ENCODE assay signal across 8 cellular contexts in genomic region chrX:119399772-119400101, GRCh38. TPM values are rescaled to one million over a fixed set of nuclear protein-coding genes. Genes with fewer than 3 reads are reported as not detected.
DNase-seq lines count a peak whose midpoint lies in the region; ATAC-seq, FAIRE-seq and TF ChIP-seq lines count a peak whose summit lies in the region.

No MANE protein-coding gene starts in this region.

- CTCF ChIA-PET in Calu3 (lab: Charles Lee): interaction anchor here (0.6 to 0.8 kb wide), 4 partner anchors 11 to 385 kb away, joined by 3 to 5 read pairs (median 4); no protein-coding TSS in a partner anchor
- CTCF ChIA-PET in GM10248 (lab: Yijun Ruan, JAX): interaction anchor here (1.4 kb wide), 1 partner anchor 70 kb away, joined by 3 read pairs; no protein-coding TSS in a partner anchor

- BruUV-seq in Calu3 (replicated peaks; lab: Mats Ljungman, UMichigan): no TSS peak

- no peaks in the 10 kb centered on the region for H3K27me3 ChIP-seq in astrocyte (ENCODE audit: insufficient read depth, low read length)

- H3K27me3 Mint-ChIP-seq in Calu3 (ENCODE audit: unreplicated experiment) (no peaks in the 10 kb centered on the region), astrocyte (ENCODE audit: low read depth, unreplicated experiment) (no peaks in the 10 kb centered on the region)
- H3K27me3 Mint-ChIP-seq in stimulated activated naive CD8-positive, alpha-beta T cell treated with anti-CD3 and anti-CD28 coated beads, Interleukin-15, amount 100 ng/mL, for 72 hours: no peaks in the 10 kb centered on the region

- TF ChIP-seq CTCF in Calu3 (IDR thresholded peaks at IDR 0.05; ENCODE audit: unreplicated experiment) (no peak), astrocyte (IDR thresholded peaks at IDR 0.05; ENCODE audit: insufficient read depth, low read depth, low read length) (no peak), GM10248 (IDR thresholded peaks at IDR 0.05; ENCODE audit: control extremely low read depth, extremely low read depth, low read depth, missing control alignments) (no peak)

- H3K4me1 Mint-ChIP-seq in Calu3 (ENCODE audit: low read depth, unreplicated experiment) (peaks cover 12% of the 10 kb centered on the region), astrocyte (ENCODE audit: low read depth, unreplicated experiment) (peaks cover 6% of the 10 kb centered on the region)
- peaks cover 27% of the 10 kb centered on the region for H3K4me1 Mint-ChIP-seq in stimulated activated naive CD8-positive, alpha-beta T cell treated with anti-CD3 and anti-CD28 coated beads, Interleukin-15, amount 100 ng/mL, for 72 hours

- H3K4me3 ChIP-seq in astrocyte (ENCODE audit: insufficient read depth, low read depth, low read length): peak overlapping the region; percentile 46

- intact Hi-C loops in Calu3 (cut with micrococcal nuclease; ENCODE audit: unreplicated experiment): no loop called here

- H3K9me3 Mint-ChIP-seq in Calu3 (ENCODE audit: low read depth, unreplicated experiment) (no peaks in the 10 kb centered on the region), astrocyte (ENCODE audit: unreplicated experiment) (no peaks in the 10 kb centered on the region)
- no peaks in the 10 kb centered on the region for H3K9me3 Mint-ChIP-seq in stimulated activated naive CD8-positive, alpha-beta T cell treated with anti-CD3 and anti-CD28 coated beads, Interleukin-15, amount 100 ng/mL, for 72 hours

- no peaks in the 10 kb centered on the region for H3K4me1 ChIP-seq in astrocyte (ENCODE audit: insufficient read depth, low read length)

- H2AFZ ChIP-seq in astrocyte (ENCODE audit: low read depth, low read length): peak overlapping the region; percentile 52

- POLR2A ChIA-PET in GM10248 (lab: Yijun Ruan, JAX): no interaction called here

- peak; percentile 21 for ATAC-seq in HG03139 (IDR thresholded peaks at IDR 0.05; ENCODE audit: unreplicated experiment)
- ATAC-seq in stimulated activated naive CD8-positive, alpha-beta T cell treated with anti-CD3 and anti-CD28 coated beads, Interleukin-15, amount 100 ng/mL, for 72 hours: no peak

- H3K9ac ChIP-seq in astrocyte (ENCODE audit: low read length): peak overlapping the region; percentile 71

- H3K36me3 Mint-ChIP-seq in Calu3 (ENCODE audit: insufficient read depth, unreplicated experiment) (peaks cover 6% of the 10 kb centered on the region), astrocyte (ENCODE audit: low read depth, unreplicated experiment) (no peaks in the 10 kb centered on the region)

- no peaks in the 10 kb centered on the region for H4K20me1 ChIP-seq in astrocyte (ENCODE audit: insufficient read depth, low read length)

- H3K79me2 ChIP-seq in astrocyte (ENCODE audit: insufficient read depth, low read length): no peaks in the 10 kb centered on the region

- no peak for FAIRE-seq in astrocyte (lab: Jason Lieb, UNC)

- H3K27ac ChIP-seq in astrocyte (ENCODE audit: low read depth, low read length): no peak overlapping the region

- H3K36me3 ChIP-seq in astrocyte (ENCODE audit: insufficient read depth, low read length): no peaks in the 10 kb centered on the region

- peak overlapping the region; percentile 78 for H3K4me3 Mint-ChIP-seq in Calu3 (ENCODE audit: low read depth, unreplicated experiment)
- H3K4me3 Mint-ChIP-seq in astrocyte (ENCODE audit: unreplicated experiment): peak overlapping the region; percentile 85
- peak overlapping the region; percentile 56 to 70 for H3K4me3 Mint-ChIP-seq in stimulated activated naive CD8-positive, alpha-beta T cell treated with anti-CD3 and anti-CD28 coated beads, Interleukin-15, amount 100 ng/mL, for 72 hours

- H3K4me2 ChIP-seq in astrocyte (ENCODE audit: low read length): peak overlapping the region; percentile 84

- H3K27ac Mint-ChIP-seq in Calu3 (ENCODE audit: unreplicated experiment) (no peak overlapping the region), astrocyte (ENCODE audit: unreplicated experiment) (no peak overlapping the region)
- no peak overlapping the region for H3K27ac Mint-ChIP-seq in stimulated activated naive CD8-positive, alpha-beta T cell treated with anti-CD3 and anti-CD28 coated beads, Interleukin-15, amount 100 ng/mL, for 72 hours

- no peak for DNase-seq in Calu3
- peak; percentile 23 for DNase-seq in astrocyte (ENCODE audit: low read depth)
- peak; percentile 55 for DNase-seq in islet precursor cell
- DNase-seq in stimulated activated naive CD8-positive, alpha-beta T cell treated with anti-CD3 and anti-CD28 coated beads, Interleukin-15, amount 100 ng/mL, for 72 hours: no peak
- no peak for DNase-seq in NCI-H146 treated with DMSO at 0.1 percent for 48 hours (lab: John Stamatoyannopoulos, UW; ENCODE audit: unreplicated experiment)
- no peak for DNase-seq in GM10248 (ENCODE audit: extremely low spot score)
- no peak for DNase-seq in stimulated activated CD4-positive, alpha-beta T cell treated with anti-CD3 and anti-CD28 coated beads, Interleukin-2, amount 100 ng/mL, for 24 hours

- no peaks in the 10 kb centered on the region for H3K9me3 ChIP-seq in astrocyte (ENCODE audit: insufficient read depth, low read depth, low read length)

RNA-seq across cellular contexts. Expression of gene SLC25A43, which starts 0.6 kb away (rescaled TPM):
- total RNA-seq in Calu3 (2022) (14.3 and 15.5 TPM in 2 replicates), astrocyte (11.6 and 13.3 TPM in 2 replicates)

Comparison
In these comparisons a context has a peak if more than half of its experiments do, and no peak if none do; other contexts are left out.
1. DNase-seq: peak in astrocyte (single experiment) and islet precursor cell (single experiment); none in Calu3 (single experiment), stimulated activated naive CD8-positive, alpha-beta T cell treated with anti-CD3 and anti-CD28 coated beads, Interleukin-15, amount 100 ng/mL, for 72 hours (0 of 2), NCI-H146 treated with DMSO at 0.1 percent for 48 hours (single experiment), GM10248 (single experiment) and stimulated activated CD4-positive, alpha-beta T cell treated with anti-CD3 and anti-CD28 coated beads, Interleukin-2, amount 100 ng/mL, for 24 hours (0 of 2).
2. Peak in every context shown above with its lines, with median percentiles within 50 percentile points of each other: H3K4me3 Mint-ChIP-seq.